In genomic region chr12:54272214-54272613, GRCh38 we compare ENCODE assay signal across 25 cellular contexts. TPM values are rescaled to one million over a fixed set of nuclear protein-coding genes. Genes with fewer than 3 reads are reported as not detected.
DNase-seq lines count a peak whose midpoint lies in the region; ATAC-seq and TF ChIP-seq lines count a peak whose summit lies in the region.
"Had no signal": no experiment of that assay in that cellular context is flagged by ENCODE, and none has a peak within 500 bp of the region (broad histone marks: within the 10 kb centered on the region; RNA-seq: fewer than 3 reads in every experiment).

No MANE protein-coding gene starts in this region.

- no peak overlapping the region for H3K4me3 Mint-ChIP-seq in activated CD8-positive, alpha-beta memory T cell treated with anti-CD3 and anti-CD28 coated beads, Interleukin-2, amount 10 ng/mL, durations not matched to agents 7 days and 5 days
- no peak overlapping the region for H3K4me3 Mint-ChIP-seq in activated T-helper 1 cell treated with anti-CD3 and anti-CD28 coated beads, Interleukin-12 subunit alpha, Interleukin-12 subunit beta, Interleukin-2, Interleukin-4 antibody, amounts not matched to agents 30 ng/mL and 10 ng/mL and 1 ng/mL, durations not matched to agents 14 hours and 24 hours and 36 hours
- no peak overlapping the region for H3K4me3 Mint-ChIP-seq in progenitor cell of endocrine pancreas (ENCODE audit: low read depth)

- no peaks in the 10 kb centered on the region for H3K9me3 ChIP-seq in aorta (ENCODE audit: control insufficient read depth, low read length)
- H3K9me3 ChIP-seq: BLaER1, HAP-1, heart right ventricle, upper lobe of left lung had no signal

- WGBS in aorta, 2 donors, result 63 to 66% methylated on average over 1 of the region's 1 CpG

- peak; percentile 67 for ATAC-seq in activated CD8-positive, alpha-beta memory T cell treated with anti-CD3 and anti-CD28 coated beads, Interleukin-2, amount 10 ng/mL, durations not matched to agents 7 days and 5 days
- peak; percentile 49 for ATAC-seq in GM21529 (IDR thresholded peaks at IDR 0.05; ENCODE audit: unreplicated experiment)
- ATAC-seq in SK-N-SH treated with all-trans-retinoic acid at 6 μM for 48 hours, result no peak; the same call in 2 of the 3 replicates
- ATAC-seq in aorta (ENCODE audit: low FRiP score), result no peak
- ATAC-seq: heart right ventricle, left colon, right cardiac atrium had no signal

- peak overlapping the region; percentile 24 for H3K27ac Mint-ChIP-seq in activated CD8-positive, alpha-beta memory T cell treated with anti-CD3 and anti-CD28 coated beads, Interleukin-2, amount 10 ng/mL, durations not matched to agents 7 days and 5 days
- peak overlapping the region; percentile 66 for H3K27ac Mint-ChIP-seq in activated T-helper 1 cell treated with anti-CD3 and anti-CD28 coated beads, Interleukin-12 subunit alpha, Interleukin-12 subunit beta, Interleukin-2, Interleukin-4 antibody, amounts not matched to agents 30 ng/mL and 10 ng/mL and 1 ng/mL, durations not matched to agents 14 hours and 24 hours and 36 hours
- peak overlapping the region; percentile 31 for H3K27ac Mint-ChIP-seq in progenitor cell of endocrine pancreas

- H3K27me3 ChIP-seq in aorta (ENCODE audit: control insufficient read depth in 1 of 2, insufficient read depth in 2 of 2, low read length in 1 of 2), result no peaks in the 10 kb centered on the region
- H3K27me3 ChIP-seq: BLaER1, heart right ventricle, upper lobe of left lung had no signal

- no peak overlapping the region for H3K4me3 ChIP-seq in aorta (ENCODE audit: low read length in 2 of 2)
- H3K4me3 ChIP-seq: BLaER1, HAP-1, heart right ventricle, upper lobe of left lung had no signal

- peaks cover 59% of the 10 kb centered on the region for H3K4me1 Mint-ChIP-seq in activated CD8-positive, alpha-beta memory T cell treated with anti-CD3 and anti-CD28 coated beads, Interleukin-2, amount 10 ng/mL, durations not matched to agents 7 days and 5 days
- H3K4me1 Mint-ChIP-seq in activated T-helper 1 cell treated with anti-CD3 and anti-CD28 coated beads, Interleukin-12 subunit alpha, Interleukin-12 subunit beta, Interleukin-2, Interleukin-4 antibody, amounts not matched to agents 30 ng/mL and 10 ng/mL and 1 ng/mL, durations not matched to agents 14 hours and 24 hours and 36 hours (ENCODE audit: low read depth), result peaks cover 68% of the 10 kb centered on the region
- peaks cover 10% of the 10 kb centered on the region for H3K4me1 Mint-ChIP-seq in progenitor cell of endocrine pancreas (ENCODE audit: low read depth)

- no peaks in the 10 kb centered on the region for H3K9me3 Mint-ChIP-seq in activated CD8-positive, alpha-beta memory T cell treated with anti-CD3 and anti-CD28 coated beads, Interleukin-2, amount 10 ng/mL, durations not matched to agents 7 days and 5 days (ENCODE audit: low read depth)
- no peaks in the 10 kb centered on the region for H3K9me3 Mint-ChIP-seq in activated T-helper 1 cell treated with anti-CD3 and anti-CD28 coated beads, Interleukin-12 subunit alpha, Interleukin-12 subunit beta, Interleukin-2, Interleukin-4 antibody, amounts not matched to agents 30 ng/mL and 10 ng/mL and 1 ng/mL, durations not matched to agents 14 hours and 24 hours and 36 hours
- H3K9me3 Mint-ChIP-seq in progenitor cell of endocrine pancreas (ENCODE audit: low read depth), result no peaks in the 10 kb centered on the region

- TF ChIP-seq CTCF in progenitor cell of endocrine pancreas (IDR thresholded peaks at IDR 0.05; ENCODE audit: unreplicated experiment), result no peak

- CTCF ChIA-PET in activated CD8-positive, alpha-beta memory T cell treated with anti-CD3 and anti-CD28 coated beads, Interleukin-2, amount 10 ng/mL, durations not matched to agents 7 days and 5 days (lab: Charles Lee), result interaction anchor here (1.1 to 1.9 kb wide), 4 partner anchors 8 to 108 kb away, joined by 3 to 9 read pairs (median 4); partner anchors contain the start of gene HNRNPA1

- no peak for DNase-seq in activated CD8-positive, alpha-beta memory T cell treated with anti-CD3 and anti-CD28 coated beads, Interleukin-2, amount 10 ng/mL, durations not matched to agents 7 days and 5 days
- no peak for DNase-seq in activated CD8-positive, alpha-beta memory T cell treated with anti-CD3 and anti-CD28 coated beads for 24 hours
- no peak for DNase-seq in activated T-helper 1 cell treated with anti-CD3 and anti-CD28 coated beads, Interleukin-12 subunit alpha, Interleukin-12 subunit beta, Interleukin-2, Interleukin-4 antibody, amounts not matched to agents 30 ng/mL and 10 ng/mL and 1 ng/mL, durations not matched to agents 14 hours and 24 hours and 36 hours (ENCODE audit: low spot score)
- DNase-seq in progenitor cell of endocrine pancreas (ENCODE audit: low spot score, unreplicated experiment) (no peak), aorta (no peak), NCI-H1092 treated with DMSO at 0.1 percent for 48 hours (lab: John Stamatoyannopoulos, UW) (no peak)
- DNase-seq: activated naive CD4-positive, alpha-beta T cell; erythroblast; foreskin fibroblast; heart right ventricle; left colon; mesenchymal stem cell; NCI-H146; NCI-H2171 treated with DMSO at 0.1 percent for 48 hours; NCI-H526 treated with DMSO at 0.1 percent for 48 hours; right cardiac atrium; stimulated activated CD4-positive, alpha-beta T cell treated with anti-CD3 and anti-CD28 coated beads, Interleukin-12 subunit alpha, Interleukin-12 subunit beta, amount 100 ng/mL, for 4 hours; T1000; upper lobe of left lung had no signal

- intact Hi-C loops in activated T-helper 1 cell treated with anti-CD3 and anti-CD28 coated beads, Interleukin-12 subunit alpha, Interleukin-12 subunit beta, Interleukin-2, Interleukin-4 antibody, amounts not matched to agents 30 ng/mL and 10 ng/mL and 1 ng/mL, durations not matched to agents 14 hours and 24 hours and 36 hours (cut with micrococcal nuclease), result no loop called here
- intact Hi-C loops in aorta (cut with DNase I), result no loop called here

- no peaks in the 10 kb centered on the region for H3K27me3 Mint-ChIP-seq in activated CD8-positive, alpha-beta memory T cell treated with anti-CD3 and anti-CD28 coated beads, Interleukin-2, amount 10 ng/mL, durations not matched to agents 7 days and 5 days
- no peaks in the 10 kb centered on the region for H3K27me3 Mint-ChIP-seq in activated T-helper 1 cell treated with anti-CD3 and anti-CD28 coated beads, Interleukin-12 subunit alpha, Interleukin-12 subunit beta, Interleukin-2, Interleukin-4 antibody, amounts not matched to agents 30 ng/mL and 10 ng/mL and 1 ng/mL, durations not matched to agents 14 hours and 24 hours and 36 hours (ENCODE audit: insufficient read depth)
- H3K27me3 Mint-ChIP-seq in progenitor cell of endocrine pancreas, result no peaks in the 10 kb centered on the region

- peaks cover 29% of the 10 kb centered on the region for H3K36me3 Mint-ChIP-seq in activated CD8-positive, alpha-beta memory T cell treated with anti-CD3 and anti-CD28 coated beads, Interleukin-2, amount 10 ng/mL, durations not matched to agents 7 days and 5 days
- H3K36me3 Mint-ChIP-seq in activated T-helper 1 cell treated with anti-CD3 and anti-CD28 coated beads, Interleukin-12 subunit alpha, Interleukin-12 subunit beta, Interleukin-2, Interleukin-4 antibody, amounts not matched to agents 30 ng/mL and 10 ng/mL and 1 ng/mL, durations not matched to agents 14 hours and 24 hours and 36 hours (ENCODE audit: low read depth), result peaks cover 26% of the 10 kb centered on the region
- peaks cover 12% of the 10 kb centered on the region for H3K36me3 Mint-ChIP-seq in progenitor cell of endocrine pancreas (ENCODE audit: insufficient read depth)

- H3K4me1 ChIP-seq in aorta (ENCODE audit: control insufficient read depth in 1 of 2, insufficient read depth in 2 of 2, low read length in 2 of 2), result no peaks in the 10 kb centered on the region

- peaks cover 0 to 2% of the 10 kb centered on the region in 2 donors for H3K36me3 ChIP-seq in aorta (ENCODE audit: control insufficient read depth in 1 of 2, insufficient read depth in 2 of 2, low read length in 1 of 2)

- no peak overlapping the region for H3K27ac ChIP-seq in aorta (ENCODE audit: low read depth in 1 of 2, low read length in 2 of 2)
- H3K27ac ChIP-seq: BLaER1, RWPE1, upper lobe of left lung had no signal

TF ChIP-seq in SK-N-SH treated with all-trans-retinoic acid at 6 μM for 48 hours, 23 proteins besides CTCF, POLR2A, EP300 and RAD21 (continues in another document):
- no peak for TF ChIP-seq ESRRG (CRISPR knock-in tag; IDR thresholded peaks at IDR 0.05)

RNA-seq across cellular contexts. Expression of gene CBX5, which starts 7.7 kb away (rescaled TPM):
- total RNA-seq in activated CD8-positive, alpha-beta memory T cell treated with anti-CD3 and anti-CD28 coated beads, Interleukin-2, amount 10 ng/mL, durations not matched to agents 7 days and 5 days, result 100 to 1,000 TPM; 102 to 113 TPM
- total RNA-seq in activated T-helper 1 cell treated with anti-CD3 and anti-CD28 coated beads, Interleukin-12 subunit alpha, Interleukin-12 subunit beta, Interleukin-2, Interleukin-4 antibody, amounts not matched to agents 30 ng/mL and 10 ng/mL and 1 ng/mL, durations not matched to agents 14 hours and 24 hours and 36 hours, result 99.8 and 106 TPM in 2 replicates
- total RNA-seq in progenitor cell of endocrine pancreas (261 and 271 TPM in 2 replicates), aorta (10 to 100 TPM; 66.8 to 67.8 TPM)
- polyA plus RNA-seq in aorta, result 10 to 100 TPM in 1 of 2 donors, 1 to 10 TPM in 1; 9.4 to 11.3 TPM

RNA-seq across cellular contexts. Expression of gene HNRNPA1, which starts 8.3 kb away (rescaled TPM):
- 1,000 to 10,000 TPM; 1,232 to 1,373 TPM for total RNA-seq in activated CD8-positive, alpha-beta memory T cell treated with anti-CD3 and anti-CD28 coated beads, Interleukin-2, amount 10 ng/mL, durations not matched to agents 7 days and 5 days
- 1,740 and 1,765 TPM in 2 replicates for total RNA-seq in activated T-helper 1 cell treated with anti-CD3 and anti-CD28 coated beads, Interleukin-12 subunit alpha, Interleukin-12 subunit beta, Interleukin-2, Interleukin-4 antibody, amounts not matched to agents 30 ng/mL and 10 ng/mL and 1 ng/mL, durations not matched to agents 14 hours and 24 hours and 36 hours
- 2,514 and 2,551 TPM in 2 replicates for total RNA-seq in progenitor cell of endocrine pancreas
- total RNA-seq in aorta, result 100 to 1,000 TPM; 645 to 782 TPM
- 1,000 to 10,000 TPM in 1 of 2 donors, 100 to 1,000 TPM in 1; 846 to 1,277 TPM for polyA plus RNA-seq in aorta

RNA-seq across cellular contexts. Expression of gene NFE2, which starts 28.6 kb away (rescaled TPM):
- not detected for total RNA-seq in activated CD8-positive, alpha-beta memory T cell treated with anti-CD3 and anti-CD28 coated beads, Interleukin-2, amount 10 ng/mL, durations not matched to agents 7 days and 5 days
- not detected in 2 replicates for total RNA-seq in activated T-helper 1 cell treated with anti-CD3 and anti-CD28 coated beads, Interleukin-12 subunit alpha, Interleukin-12 subunit beta, Interleukin-2, Interleukin-4 antibody, amounts not matched to agents 30 ng/mL and 10 ng/mL and 1 ng/mL, durations not matched to agents 14 hours and 24 hours and 36 hours
- 17.2 and 17.9 TPM in 2 replicates for total RNA-seq in progenitor cell of endocrine pancreas
- total RNA-seq in aorta, result 1 to 10 TPM; 3.2 to 3.3 TPM
- under 1 TPM in 1 of 2 donors, not detected in 1; 0.28 TPM for polyA plus RNA-seq in aorta
- total RNA-seq: chondrocyte had no signal

RNA-seq across cellular contexts. Expression of gene COPZ1, which starts 52.7 kb away (rescaled TPM):
- 100 to 1,000 TPM in 1 of 2 experiments, 10 to 100 TPM in 1; 90.8 to 104 TPM for total RNA-seq in activated CD8-positive, alpha-beta memory T cell treated with anti-CD3 and anti-CD28 coated beads, Interleukin-2, amount 10 ng/mL, durations not matched to agents 7 days and 5 days
- total RNA-seq in activated T-helper 1 cell treated with anti-CD3 and anti-CD28 coated beads, Interleukin-12 subunit alpha, Interleukin-12 subunit beta, Interleukin-2, Interleukin-4 antibody, amounts not matched to agents 30 ng/mL and 10 ng/mL and 1 ng/mL, durations not matched to agents 14 hours and 24 hours and 36 hours, result 115 and 123 TPM in 2 replicates
- total RNA-seq in progenitor cell of endocrine pancreas (165 and 173 TPM in 2 replicates), aorta (10 to 100 TPM; 71.5 to 72.1 TPM)
- polyA plus RNA-seq in aorta, result 10 to 100 TPM; 54.1 to 63.0 TPM

Comparison
In these comparisons a context has a peak if more than half of its experiments do, and no peak if none do; other contexts are left out.
1. ATAC-seq: peak in activated CD8-positive, alpha-beta memory T cell treated with anti-CD3 and anti-CD28 coated beads, Interleukin-2, amount 10 ng/mL, durations not matched to agents 7 days and 5 days (single experiment) and GM21529 (single experiment); none in SK-N-SH treated with all-trans-retinoic acid at 6 μM for 48 hours (single experiment) and aorta (single experiment).
2. Peak in every context shown above with its lines, with median percentiles within 50 percentile points of each other: H3K27ac Mint-ChIP-seq.